Comparison of ENCODE assay signal across 9 cellular contexts in the genomic region with DNA sequence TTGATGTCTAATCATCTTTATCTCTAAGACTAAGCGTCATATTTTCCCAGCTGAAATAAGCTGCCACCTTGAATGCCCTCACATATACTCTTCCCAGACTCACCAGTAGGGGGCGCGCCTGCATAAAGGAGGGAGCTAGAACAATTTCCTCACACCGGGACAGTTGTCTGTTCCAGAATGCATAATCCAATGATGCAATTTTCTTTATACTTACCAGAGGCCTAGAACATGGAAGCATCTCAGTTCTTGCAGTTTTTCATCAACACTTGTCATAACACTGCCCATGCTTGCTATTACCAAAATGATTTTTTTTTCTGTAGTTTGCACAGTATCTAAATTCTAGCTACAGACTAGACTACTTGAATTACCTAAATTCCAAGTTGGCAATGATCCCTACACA.
DNase-seq lines count a peak whose midpoint lies in the region; ATAC-seq and TF ChIP-seq lines count a peak whose summit lies in the region.
"Had no signal": no experiment of that assay in that cellular context is flagged by ENCODE, and none has a peak within 500 bp of the region (broad histone marks: within the 10 kb centered on the region; RNA-seq: fewer than 3 reads in every experiment).

No MANE protein-coding gene starts in this region.

- H3K36me3 ChIP-seq in colonic mucosa: no peaks in the 10 kb centered on the region
- H3K36me3 ChIP-seq in liver (ENCODE audit: control insufficient read depth in 4 of 4, insufficient read depth in 3 of 4, low read depth in 1 of 4, low read length in 3 of 4): no peaks in the 10 kb centered on the region

- TF ChIP-seq CTCF in GM12872 (IDR thresholded peaks at IDR 0.05; ENCODE audit: insufficient read depth, low read depth, low read length): peak; percentile 79
- TF ChIP-seq CTCF in colonic mucosa (IDR thresholded peaks at IDR 0.05): peak; percentile 88
- peak; percentile 96 for TF ChIP-seq CTCF in liver (IDR thresholded peaks at IDR 0.05; ENCODE audit: low read depth, low read length, missing input control)

- peak; percentile 99 to 100 for TF ChIP-seq RAD21 in liver (IDR thresholded peaks at IDR 0.05)

- H3K9ac ChIP-seq in colonic mucosa (ENCODE audit: low read depth in 2 of 2, low read length in 2 of 2) (no peak overlapping the region), liver (ENCODE audit: low read depth in 1 of 2, low read length in 2 of 2) (no peak overlapping the region)

- H3K27ac ChIP-seq in colonic mucosa (no peak overlapping the region), liver (ENCODE audit: low read depth in 1 of 2, low read length in 2 of 2) (no peak overlapping the region)
- H3K27ac ChIP-seq: skin epidermis had no signal

- no peaks in the 10 kb centered on the region for H3K27me3 ChIP-seq in colonic mucosa
- no peaks in the 10 kb centered on the region for H3K27me3 ChIP-seq in liver (ENCODE audit: control insufficient read depth in 4 of 4, insufficient read depth in 4 of 4, low read length in 3 of 4)

- no peak overlapping the region for H3K4me3 ChIP-seq in colonic mucosa
- H3K4me3 ChIP-seq in liver (ENCODE audit: low read depth in 1 of 3, low read length in 3 of 3): no peak overlapping the region
- H3K4me3 ChIP-seq: skin epidermis had no signal

- peak; percentile 71 for DNase-seq in NCI-H345 (lab: John Stamatoyannopoulos, UW)
- DNase-seq in activated CD4-positive, alpha-beta T cell treated with anti-CD3 and anti-CD28 coated beads for 4 hours: peak; percentile 49 to 57
- peak; percentile 89 for DNase-seq in colonic mucosa
- DNase-seq in stimulated activated CD4-positive, alpha-beta T cell treated with anti-CD3 and anti-CD28 coated beads, TNF-alpha, amount 100 ng/mL, for 24 hours (ENCODE audit: low read depth in 3 of 3): peak; percentile 37 to 70 (median 48)

- intact Hi-C loops in colonic mucosa (cut with DNase I): loop anchor here (2.0 kb wide), 1 partner anchor 210 kb away; no protein-coding TSS in a partner anchor

- H3K9me3 ChIP-seq in colonic mucosa (no peaks in the 10 kb centered on the region), liver (ENCODE audit: control insufficient read depth in 4 of 4, low read length in 3 of 4) (no peaks in the 10 kb centered on the region)

- WGBS in liver: 2% methylated on average over 4 of the region's 4 CpGs

- ATAC-seq in HG03066 (IDR thresholded peaks at IDR 0.05; ENCODE audit: low read depth, unreplicated experiment): peak; percentile 68
- no peak for ATAC-seq in HG02970 (IDR thresholded peaks at IDR 0.05; ENCODE audit: low FRiP score, unreplicated experiment)

- no peaks in the 10 kb centered on the region for H3K4me1 ChIP-seq in colonic mucosa
- H3K4me1 ChIP-seq in liver (ENCODE audit: control insufficient read depth in 4 of 4, insufficient read depth in 4 of 4, low read length in 3 of 4): no peaks in the 10 kb centered on the region

TF ChIP-seq in liver, 16 proteins besides CTCF, POLR2A, EP300 and RAD21:
- TF ChIP-seq FOXA2 (IDR thresholded peaks at IDR 0.05) (no peak), HNF4A (conservative IDR thresholded peaks at IDR 0.05) (peak; percentile 4 to 33), RXRA (IDR thresholded peaks at IDR 0.05) (peak; percentile 85 to 95), YY1 (IDR thresholded peaks at IDR 0.05) (no peak), JUND (IDR thresholded peaks at IDR 0.05) (peak; percentile 44 to 73), TAF1 (conservative IDR thresholded peaks at IDR 0.05) (no peak), GABPA (IDR thresholded peaks at IDR 0.05 in 1 of 2, conservative IDR thresholded peaks at IDR 0.05 in 1 of 2) (no peak), SP1 (IDR thresholded peaks at IDR 0.05) (no peak), FOXA1 (IDR thresholded peaks at IDR 0.05) (no peak), NR2F2 (IDR thresholded peaks at IDR 0.05) (no peak), HNF4G (IDR thresholded peaks at IDR 0.05) (no peak), EGR1 (IDR thresholded peaks at IDR 0.05; ENCODE audit: low read depth in 2 of 2) (no peak)
- TF ChIP-seq, protein P1, sequence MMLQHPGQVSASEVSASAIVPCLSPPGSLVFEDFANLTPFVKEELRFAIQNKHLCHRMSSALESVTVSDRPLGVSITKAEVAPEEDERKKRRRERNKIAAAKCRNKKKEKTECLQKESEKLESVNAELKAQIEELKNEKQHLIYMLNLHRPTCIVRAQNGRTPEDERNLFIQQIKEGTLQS (IDR thresholded peaks at IDR 0.05): peak; percentile 93
- TF ChIP-seq, protein P2, sequence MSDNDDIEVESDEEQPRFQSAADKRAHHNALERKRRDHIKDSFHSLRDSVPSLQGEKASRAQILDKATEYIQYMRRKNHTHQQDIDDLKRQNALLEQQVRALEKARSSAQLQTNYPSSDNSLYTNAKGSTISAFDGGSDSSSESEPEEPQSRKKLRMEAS (IDR thresholded peaks at IDR 0.05): no peak
- TF ChIP-seq, protein P3, sequence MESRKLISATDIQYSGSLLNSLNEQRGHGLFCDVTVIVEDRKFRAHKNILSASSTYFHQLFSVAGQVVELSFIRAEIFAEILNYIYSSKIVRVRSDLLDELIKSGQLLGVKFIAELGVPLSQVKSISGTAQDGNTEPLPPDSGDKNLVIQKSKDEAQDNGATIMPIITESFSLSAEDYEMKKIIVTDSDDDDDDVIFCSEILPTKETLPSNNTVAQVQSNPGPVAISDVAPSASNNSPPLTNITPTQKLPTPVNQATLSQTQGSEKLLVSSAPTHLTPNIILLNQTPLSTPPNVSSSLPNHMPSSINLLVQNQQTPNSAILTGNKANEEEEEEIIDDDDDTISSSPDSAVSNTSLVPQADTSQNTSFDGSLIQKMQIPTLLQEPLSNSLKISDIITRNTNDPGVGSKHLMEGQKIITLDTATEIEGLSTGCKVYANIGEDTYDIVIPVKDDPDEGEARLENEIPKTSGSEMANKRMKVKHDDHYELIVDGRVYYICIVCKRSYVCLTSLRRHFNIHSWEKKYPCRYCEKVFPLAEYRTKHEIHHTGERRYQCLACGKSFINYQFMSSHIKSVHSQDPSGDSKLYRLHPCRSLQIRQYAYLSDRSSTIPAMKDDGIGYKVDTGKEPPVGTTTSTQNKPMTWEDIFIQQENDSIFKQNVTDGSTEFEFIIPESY (IDR thresholded peaks at IDR 0.05): no peak
- TF ChIP-seq, protein P4, sequence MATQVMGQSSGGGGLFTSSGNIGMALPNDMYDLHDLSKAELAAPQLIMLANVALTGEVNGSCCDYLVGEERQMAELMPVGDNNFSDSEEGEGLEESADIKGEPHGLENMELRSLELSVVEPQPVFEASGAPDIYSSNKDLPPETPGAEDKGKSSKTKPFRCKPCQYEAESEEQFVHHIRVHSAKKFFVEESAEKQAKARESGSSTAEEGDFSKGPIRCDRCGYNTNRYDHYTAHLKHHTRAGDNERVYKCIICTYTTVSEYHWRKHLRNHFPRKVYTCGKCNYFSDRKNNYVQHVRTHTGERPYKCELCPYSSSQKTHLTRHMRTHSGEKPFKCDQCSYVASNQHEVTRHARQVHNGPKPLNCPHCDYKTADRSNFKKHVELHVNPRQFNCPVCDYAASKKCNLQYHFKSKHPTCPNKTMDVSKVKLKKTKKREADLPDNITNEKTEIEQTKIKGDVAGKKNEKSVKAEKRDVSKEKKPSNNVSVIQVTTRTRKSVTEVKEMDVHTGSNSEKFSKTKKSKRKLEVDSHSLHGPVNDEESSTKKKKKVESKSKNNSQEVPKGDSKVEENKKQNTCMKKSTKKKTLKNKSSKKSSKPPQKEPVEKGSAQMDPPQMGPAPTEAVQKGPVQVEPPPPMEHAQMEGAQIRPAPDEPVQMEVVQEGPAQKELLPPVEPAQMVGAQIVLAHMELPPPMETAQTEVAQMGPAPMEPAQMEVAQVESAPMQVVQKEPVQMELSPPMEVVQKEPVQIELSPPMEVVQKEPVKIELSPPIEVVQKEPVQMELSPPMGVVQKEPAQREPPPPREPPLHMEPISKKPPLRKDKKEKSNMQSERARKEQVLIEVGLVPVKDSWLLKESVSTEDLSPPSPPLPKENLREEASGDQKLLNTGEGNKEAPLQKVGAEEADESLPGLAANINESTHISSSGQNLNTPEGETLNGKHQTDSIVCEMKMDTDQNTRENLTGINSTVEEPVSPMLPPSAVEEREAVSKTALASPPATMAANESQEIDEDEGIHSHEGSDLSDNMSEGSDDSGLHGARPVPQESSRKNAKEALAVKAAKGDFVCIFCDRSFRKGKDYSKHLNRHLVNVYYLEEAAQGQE (IDR thresholded peaks at IDR 0.05): no peak
